In genomic region chr7:6149996-6150395, GRCh38 we compare ENCODE assay signal across 19 cellular contexts. TPM values are rescaled to one million over a fixed set of nuclear protein-coding genes. Genes with fewer than 3 reads are reported as not detected.
DNase-seq lines count a peak whose midpoint lies in the region; ATAC-seq, FAIRE-seq and TF ChIP-seq lines count a peak whose summit lies in the region.
"Had no signal": no experiment of that assay in that cellular context is flagged by ENCODE, and none has a peak within 500 bp of the region (broad histone marks: within the 10 kb centered on the region; RNA-seq: fewer than 3 reads in every experiment).

No MANE protein-coding gene starts in this region.

- H3K27ac ChIP-seq in endodermal cell (ENCODE audit: low read depth, low read length) = no peak overlapping the region
- H3K27ac ChIP-seq: BLaER1 had no signal

- H3K27ac Mint-ChIP-seq in activated naive CD8-positive, alpha-beta T cell treated with anti-CD3 and anti-CD28 coated beads for 36 hours = peak overlapping the region; percentile 4
- H3K27ac Mint-ChIP-seq in endodermal cell = peak overlapping the region; percentile 3
- no peak overlapping the region for H3K27ac Mint-ChIP-seq in activated CD8-positive, alpha-beta T cell treated with anti-CD3 and anti-CD28 coated beads, Interleukin-2, amount 10 ng/mL, durations not matched to agents 7 days and 5 days

- no peaks in the 10 kb centered on the region for H3K9me3 Mint-ChIP-seq in activated naive CD8-positive, alpha-beta T cell treated with anti-CD3 and anti-CD28 coated beads for 36 hours
- no peaks in the 10 kb centered on the region for H3K9me3 Mint-ChIP-seq in endodermal cell
- H3K9me3 Mint-ChIP-seq in activated CD8-positive, alpha-beta T cell treated with anti-CD3 and anti-CD28 coated beads, Interleukin-2, amount 10 ng/mL, durations not matched to agents 7 days and 5 days (ENCODE audit: insufficient read depth) = no peaks in the 10 kb centered on the region
- H3K9me3 Mint-ChIP-seq: CD4-positive, alpha-beta memory T cell had no signal

- POLR2A ChIA-PET in activated CD8-positive, alpha-beta T cell treated with anti-CD3 and anti-CD28 coated beads, Interleukin-2, amount 10 ng/mL, durations not matched to agents 7 days and 5 days (lab: Charles Lee) = no interaction called here

- H3K27me3 Mint-ChIP-seq in activated naive CD8-positive, alpha-beta T cell treated with anti-CD3 and anti-CD28 coated beads for 36 hours = no peaks in the 10 kb centered on the region
- no peaks in the 10 kb centered on the region for H3K27me3 Mint-ChIP-seq in endodermal cell (ENCODE audit: insufficient read depth)
- H3K27me3 Mint-ChIP-seq in activated CD8-positive, alpha-beta T cell treated with anti-CD3 and anti-CD28 coated beads, Interleukin-2, amount 10 ng/mL, durations not matched to agents 7 days and 5 days (ENCODE audit: low read depth) = no peaks in the 10 kb centered on the region
- H3K27me3 Mint-ChIP-seq: CD4-positive, alpha-beta memory T cell had no signal

- peaks cover 26% of the 10 kb centered on the region for H3K36me3 Mint-ChIP-seq in activated naive CD8-positive, alpha-beta T cell treated with anti-CD3 and anti-CD28 coated beads for 36 hours
- peaks cover 73% of the 10 kb centered on the region for H3K36me3 Mint-ChIP-seq in endodermal cell (ENCODE audit: low read depth)
- H3K36me3 Mint-ChIP-seq in activated CD8-positive, alpha-beta T cell treated with anti-CD3 and anti-CD28 coated beads, Interleukin-2, amount 10 ng/mL, durations not matched to agents 7 days and 5 days (ENCODE audit: low read depth) = peaks cover 57% of the 10 kb centered on the region

- 93 to 96% methylated on average over 18 to 19 of the region's 19 CpGs for WGBS in endodermal cell (ENCODE audit: insufficient coverage in 1 of 2, insufficient read length in 1 of 2), 2 experiments

- no peaks in the 10 kb centered on the region for H3K27me3 ChIP-seq in endodermal cell (ENCODE audit: control insufficient read depth, insufficient read depth, low read length, poor library complexity, severe bottlenecking)
- H3K27me3 ChIP-seq: BLaER1 had no signal

- H3K36me3 ChIP-seq in endodermal cell (ENCODE audit: control insufficient read depth, insufficient read depth, low read length) = peaks cover 73% of the 10 kb centered on the region

- CTCF ChIA-PET in activated CD8-positive, alpha-beta T cell treated with anti-CD3 and anti-CD28 coated beads, Interleukin-2, amount 10 ng/mL, durations not matched to agents 7 days and 5 days (lab: Charles Lee) = no interaction called here

- H3K9me3 ChIP-seq in endodermal cell (ENCODE audit: control insufficient read depth, low read length) = no peaks in the 10 kb centered on the region
- H3K9me3 ChIP-seq: BLaER1 had no signal

- H3K9ac ChIP-seq in endodermal cell (ENCODE audit: extremely low read depth, low read length, poor library complexity, severe bottlenecking) = no peak overlapping the region
- H3K9ac ChIP-seq: BLaER1 had no signal

- DNase-seq in HTR-8/SVneo (ENCODE audit: insufficient read length, low spot score) = no peak
- DNase-seq in activated naive CD8-positive, alpha-beta T cell treated with anti-CD3 and anti-CD28 coated beads for 36 hours = no peak
- DNase-seq in endodermal cell = no peak
- peak; percentile 47 for DNase-seq in posterior vena cava (ENCODE audit: low spot score)
- no peak for DNase-seq in HuH-7.5 (ENCODE audit: low spot score)
- DNase-seq in activated T-cell treated with anti-CD3 and anti-CD28 coated beads for 4 hours = no peak
- no peak for DNase-seq in activated CD8-positive, alpha-beta T cell treated with anti-CD3 and anti-CD28 coated beads, Interleukin-2, amount 10 ng/mL, durations not matched to agents 7 days and 5 days
- no peak for DNase-seq in D721Med (ENCODE audit: insufficient read length, low spot score)
- DNase-seq: 8988T; CD4-positive, alpha-beta memory T cell; GOT3; H7 had no signal

- intact Hi-C loops in posterior vena cava (cut with DNase I) = no loop called here

- no peak overlapping the region for H3K4me3 Mint-ChIP-seq in activated naive CD8-positive, alpha-beta T cell treated with anti-CD3 and anti-CD28 coated beads for 36 hours
- H3K4me3 Mint-ChIP-seq in endodermal cell = no peak overlapping the region
- no peak overlapping the region for H3K4me3 Mint-ChIP-seq in activated CD8-positive, alpha-beta T cell treated with anti-CD3 and anti-CD28 coated beads, Interleukin-2, amount 10 ng/mL, durations not matched to agents 7 days and 5 days
- H3K4me3 Mint-ChIP-seq: CD14-positive monocyte; CD4-positive, alpha-beta memory T cell had no signal

- TF ChIP-seq CTCF in endodermal cell (conservative IDR thresholded peaks at IDR 0.05) (no peak), D721Med (IDR thresholded peaks at IDR 0.05; ENCODE audit: insufficient read depth, missing control alignments) (no peak)

- H3K4me1 Mint-ChIP-seq in activated naive CD8-positive, alpha-beta T cell treated with anti-CD3 and anti-CD28 coated beads for 36 hours = no peaks in the 10 kb centered on the region
- no peaks in the 10 kb centered on the region for H3K4me1 Mint-ChIP-seq in endodermal cell
- no peaks in the 10 kb centered on the region for H3K4me1 Mint-ChIP-seq in activated CD8-positive, alpha-beta T cell treated with anti-CD3 and anti-CD28 coated beads, Interleukin-2, amount 10 ng/mL, durations not matched to agents 7 days and 5 days (ENCODE audit: low read depth)
- H3K4me1 Mint-ChIP-seq: CD14-positive monocyte; CD4-positive, alpha-beta memory T cell had no signal

- no peak for ATAC-seq in activated CD8-positive, alpha-beta T cell treated with anti-CD3 and anti-CD28 coated beads, Interleukin-2, amount 10 ng/mL, durations not matched to agents 7 days and 5 days
- ATAC-seq: HCT116, HepG2 had no signal

- H3K4me3 ChIP-seq in endodermal cell (ENCODE audit: low read length) = no peak overlapping the region
- H3K4me3 ChIP-seq: BLaER1 had no signal

- FAIRE-seq in HTR-8/SVneo (lab: Jason Lieb, UNC) (peak; percentile 62), D721Med (lab: Jason Lieb, UNC) (no peak)
- FAIRE-seq: G401.6, GM12892, GM18507, HepG2 had no signal

- H3K4me1 ChIP-seq in endodermal cell (ENCODE audit: control insufficient read depth, insufficient read depth, low read length) = no peaks in the 10 kb centered on the region
- H3K4me1 ChIP-seq: BLaER1 had no signal

RNA-seq across cellular contexts. Expression of gene USP42, which starts 45.2 kb away (rescaled TPM):
- 10 to 100 TPM; 11.9 to 12.9 TPM for total RNA-seq in activated naive CD8-positive, alpha-beta T cell treated with anti-CD3 and anti-CD28 coated beads for 36 hours
- total RNA-seq in endodermal cell = 10 to 100 TPM; 17.8 to 23.2 TPM
- polyA plus RNA-seq in endodermal cell (2013, experiment 1 of 2) = 20.4 TPM
- polyA plus RNA-seq in endodermal cell (2013, experiment 2 of 2) = 19.5 TPM
- total RNA-seq in posterior vena cava = 10 to 100 TPM in 1 of 2 donors, 1 to 10 TPM in 1; 8.3 to 11.2 TPM
- total RNA-seq in activated CD8-positive, alpha-beta T cell treated with anti-CD3 and anti-CD28 coated beads, Interleukin-2, amount 10 ng/mL, durations not matched to agents 7 days and 5 days = 10 to 100 TPM; 15.0 to 16.9 TPM
